1 cellular context compared by ENCODE assay signal in the genomic region with DNA sequence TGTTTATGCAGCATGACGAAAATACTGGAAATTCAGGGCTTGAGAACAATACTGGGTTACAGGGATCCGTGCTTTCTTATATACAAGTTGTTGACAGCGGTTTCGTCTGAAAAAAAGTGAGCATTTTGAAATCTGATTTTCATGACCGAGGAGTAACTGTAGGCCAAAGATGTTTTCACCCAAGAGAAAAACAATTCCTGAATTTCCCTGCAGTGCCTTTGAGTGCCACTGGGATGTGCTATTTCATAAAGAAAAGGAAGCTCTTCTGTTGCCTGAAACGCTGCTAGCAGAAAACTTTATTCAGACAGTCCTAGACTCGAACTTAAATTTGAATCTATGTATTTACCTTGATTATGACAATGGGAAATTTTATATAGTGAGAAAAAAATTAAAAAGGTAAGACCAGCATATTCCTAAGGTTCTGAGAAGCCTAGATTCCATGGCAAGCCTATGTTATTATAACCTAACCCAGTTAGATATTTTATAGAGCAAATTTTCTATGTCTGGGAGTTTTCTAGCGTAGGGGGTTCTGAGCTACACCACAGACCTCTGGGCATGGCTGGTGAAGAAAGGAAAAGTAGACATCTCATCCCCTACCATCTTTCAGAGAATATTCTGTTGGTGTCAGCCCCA.
TF ChIP-seq lines count a peak whose summit lies in the region.

No MANE protein-coding gene starts in this region.

TF ChIP-seq in HepG2, 621 proteins besides CTCF, POLR2A, EP300 and RAD21 (continued from another document):
- 0 out of 2 replicates have a peak, but pooled peaks have one; percentile 28 for TF ChIP-seq SMAD3 (CRISPR knock-in tag; IDR thresholded peaks at IDR 0.05)
- TF ChIP-seq HOXA7 (CRISPR knock-in tag; IDR thresholded peaks at IDR 0.05), result no peak
- TF ChIP-seq NR2F6 (IDR thresholded peaks at IDR 0.05), result no peak
- TF ChIP-seq NR2F6 (CRISPR knock-in tag; IDR thresholded peaks at IDR 0.05), result no peak
- TF ChIP-seq SMAD1 (CRISPR knock-in tag; IDR thresholded peaks at IDR 0.05; ENCODE audit: borderline replicate concordance, low read depth), result no peak
- TF ChIP-seq MIXL1 (CRISPR knock-in tag; IDR thresholded peaks at IDR 0.05), result peak; percentile 40; the same call in 1 of the 2 replicates
- no peak for TF ChIP-seq ZNF441 (CRISPR knock-in tag; IDR thresholded peaks at IDR 0.05; ENCODE audit: borderline replicate concordance)
- TF ChIP-seq SAP130 (CRISPR knock-in tag; IDR thresholded peaks at IDR 0.05; ENCODE audit: low read depth), result no peak
- TF ChIP-seq CENPX (CRISPR knock-in tag; IDR thresholded peaks at IDR 0.05), result no peak
- TF ChIP-seq, protein P1, sequence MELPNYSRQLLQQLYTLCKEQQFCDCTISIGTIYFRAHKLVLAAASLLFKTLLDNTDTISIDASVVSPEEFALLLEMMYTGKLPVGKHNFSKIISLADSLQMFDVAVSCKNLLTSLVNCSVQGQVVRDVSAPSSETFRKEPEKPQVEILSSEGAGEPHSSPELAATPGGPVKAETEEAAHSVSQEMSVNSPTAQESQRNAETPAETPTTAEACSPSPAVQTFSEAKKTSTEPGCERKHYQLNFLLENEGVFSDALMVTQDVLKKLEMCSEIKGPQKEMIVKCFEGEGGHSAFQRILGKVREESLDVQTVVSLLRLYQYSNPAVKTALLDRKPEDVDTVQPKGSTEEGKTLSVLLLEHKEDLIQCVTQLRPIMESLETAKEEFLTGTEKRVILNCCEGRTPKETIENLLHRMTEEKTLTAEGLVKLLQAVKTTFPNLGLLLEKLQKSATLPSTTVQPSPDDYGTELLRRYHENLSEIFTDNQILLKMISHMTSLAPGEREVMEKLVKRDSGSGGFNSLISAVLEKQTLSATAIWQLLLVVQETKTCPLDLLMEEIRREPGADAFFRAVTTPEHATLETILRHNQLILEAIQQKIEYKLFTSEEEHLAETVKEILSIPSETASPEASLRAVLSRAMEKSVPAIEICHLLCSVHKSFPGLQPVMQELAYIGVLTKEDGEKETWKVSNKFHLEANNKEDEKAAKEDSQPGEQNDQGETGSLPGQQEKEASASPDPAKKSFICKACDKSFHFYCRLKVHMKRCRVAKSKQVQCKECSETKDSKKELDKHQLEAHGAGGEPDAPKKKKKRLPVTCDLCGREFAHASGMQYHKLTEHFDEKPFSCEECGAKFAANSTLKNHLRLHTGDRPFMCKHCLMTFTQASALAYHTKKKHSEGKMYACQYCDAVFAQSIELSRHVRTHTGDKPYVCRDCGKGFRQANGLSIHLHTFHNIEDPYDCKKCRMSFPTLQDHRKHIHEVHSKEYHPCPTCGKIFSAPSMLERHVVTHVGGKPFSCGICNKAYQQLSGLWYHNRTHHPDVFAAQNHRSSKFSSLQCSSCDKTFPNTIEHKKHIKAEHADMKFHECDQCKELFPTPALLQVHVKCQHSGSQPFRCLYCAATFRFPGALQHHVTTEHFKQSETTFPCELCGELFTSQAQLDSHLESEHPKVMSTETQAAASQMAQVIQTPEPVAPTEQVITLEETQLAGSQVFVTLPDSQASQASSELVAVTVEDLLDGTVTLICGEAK (IDR thresholded peaks at IDR 0.05), result peak; percentile 70
- TF ChIP-seq, protein P1 (CRISPR knock-in tag; IDR thresholded peaks at IDR 0.05), result peak; percentile 75; the same call in 1 of the 2 replicates
- TF ChIP-seq, protein P2, sequence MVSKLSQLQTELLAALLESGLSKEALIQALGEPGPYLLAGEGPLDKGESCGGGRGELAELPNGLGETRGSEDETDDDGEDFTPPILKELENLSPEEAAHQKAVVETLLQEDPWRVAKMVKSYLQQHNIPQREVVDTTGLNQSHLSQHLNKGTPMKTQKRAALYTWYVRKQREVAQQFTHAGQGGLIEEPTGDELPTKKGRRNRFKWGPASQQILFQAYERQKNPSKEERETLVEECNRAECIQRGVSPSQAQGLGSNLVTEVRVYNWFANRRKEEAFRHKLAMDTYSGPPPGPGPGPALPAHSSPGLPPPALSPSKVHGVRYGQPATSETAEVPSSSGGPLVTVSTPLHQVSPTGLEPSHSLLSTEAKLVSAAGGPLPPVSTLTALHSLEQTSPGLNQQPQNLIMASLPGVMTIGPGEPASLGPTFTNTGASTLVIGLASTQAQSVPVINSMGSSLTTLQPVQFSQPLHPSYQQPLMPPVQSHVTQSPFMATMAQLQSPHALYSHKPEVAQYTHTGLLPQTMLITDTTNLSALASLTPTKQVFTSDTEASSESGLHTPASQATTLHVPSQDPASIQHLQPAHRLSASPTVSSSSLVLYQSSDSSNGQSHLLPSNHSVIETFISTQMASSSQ (IDR thresholded peaks at IDR 0.05; ENCODE audit: low read depth), result no peak
- TF ChIP-seq, protein P2 (CRISPR knock-in tag; IDR thresholded peaks at IDR 0.05; ENCODE audit: borderline replicate concordance), result no peak
- TF ChIP-seq, protein P3, sequence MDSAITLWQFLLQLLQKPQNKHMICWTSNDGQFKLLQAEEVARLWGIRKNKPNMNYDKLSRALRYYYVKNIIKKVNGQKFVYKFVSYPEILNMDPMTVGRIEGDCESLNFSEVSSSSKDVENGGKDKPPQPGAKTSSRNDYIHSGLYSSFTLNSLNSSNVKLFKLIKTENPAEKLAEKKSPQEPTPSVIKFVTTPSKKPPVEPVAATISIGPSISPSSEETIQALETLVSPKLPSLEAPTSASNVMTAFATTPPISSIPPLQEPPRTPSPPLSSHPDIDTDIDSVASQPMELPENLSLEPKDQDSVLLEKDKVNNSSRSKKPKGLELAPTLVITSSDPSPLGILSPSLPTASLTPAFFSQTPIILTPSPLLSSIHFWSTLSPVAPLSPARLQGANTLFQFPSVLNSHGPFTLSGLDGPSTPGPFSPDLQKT (CRISPR knock-in tag; IDR thresholded peaks at IDR 0.05; ENCODE audit: borderline replicate concordance), result no peak
- no peak for TF ChIP-seq CHD4 (IDR thresholded peaks at IDR 0.05; ENCODE audit: borderline replicate concordance, low read length)
- peak; percentile 84 for TF ChIP-seq SMC3 (IDR thresholded peaks at IDR 0.05; ENCODE audit: low read length)
- no peak for TF ChIP-seq ZNF354B (CRISPR knock-in tag; IDR thresholded peaks at IDR 0.05)
TF ChIP-seq in HepG2: peak in this region for 5.
